In the genomic region with DNA sequence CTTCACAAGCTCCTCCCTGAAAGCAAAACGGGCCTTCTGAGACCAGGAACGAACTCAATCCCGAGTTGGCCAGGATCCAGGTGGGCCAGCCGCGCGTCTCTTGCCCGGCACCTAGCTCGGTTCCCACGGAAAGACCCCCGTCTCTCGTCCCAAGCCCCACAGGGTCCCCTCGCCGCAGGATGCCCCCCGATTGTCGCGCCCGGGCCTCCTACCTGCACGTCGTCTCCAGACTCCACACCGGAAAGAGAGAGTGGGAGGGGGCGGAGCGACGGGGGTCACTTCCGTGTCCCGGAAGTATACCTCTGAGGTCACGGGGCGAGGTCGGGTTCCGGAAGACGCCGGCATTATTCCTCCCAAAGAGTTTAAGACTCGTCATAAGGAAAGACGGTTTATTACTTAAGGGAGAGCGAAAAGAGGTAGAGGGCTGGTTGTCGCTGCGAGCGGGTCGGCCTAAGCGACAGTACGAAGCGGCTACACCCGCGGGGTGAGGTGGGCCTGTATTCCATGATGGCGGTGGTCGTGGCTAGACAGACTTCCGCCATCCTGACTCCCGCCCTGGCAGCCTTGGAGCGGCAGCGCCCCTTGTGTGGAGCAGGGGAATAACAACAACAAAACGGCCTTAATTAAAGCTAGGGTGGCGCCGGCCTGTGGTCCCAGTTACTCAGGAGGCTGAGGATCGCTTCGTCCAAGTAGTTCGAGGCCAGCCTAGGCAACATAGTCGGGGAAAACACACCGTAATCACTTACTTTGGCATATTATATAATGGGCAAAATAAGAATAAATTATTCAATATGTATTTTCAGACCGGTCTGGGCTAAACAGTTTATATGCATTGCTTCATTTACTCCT, we compare ENCODE assay signal across 8 cellular contexts. TPM values are rescaled to one million over a fixed set of nuclear protein-coding genes. Genes with fewer than 3 reads are reported as not detected.
A peak's percentile ranks its signal among the peaks of the same experiment; 100 is the strongest.
DNase-seq lines count a peak whose midpoint lies in the region; ATAC-seq and TF ChIP-seq lines count a peak whose summit lies in the region.

A gene (minus strand): TSS at position 249 of the 849 bp plus-strand sequence. CDS start 2,006 bp downstream, outside the sequence.

- peak within 1 kb of the TSS; percentile 99 for H3K4me3 Mint-ChIP-seq in progenitor cell of endocrine pancreas (ENCODE audit: low read depth)

- 3% methylated on average over 58 of the region's 58 CpGs for WGBS in heart right ventricle, 2 donors

- peak; percentile 85 for TF ChIP-seq CTCF in GM12875 (IDR thresholded peaks at IDR 0.05; ENCODE audit: borderline replicate concordance, insufficient read depth, low read depth, low read length)
- TF ChIP-seq CTCF in heart right ventricle (IDR thresholded peaks at IDR 0.05): peak; percentile 89 to 97 (median 92)
- TF ChIP-seq CTCF in progenitor cell of endocrine pancreas (IDR thresholded peaks at IDR 0.05; ENCODE audit: unreplicated experiment): peak; percentile 92

- H3K4me1 ChIP-seq in adipocyte (ENCODE audit: control insufficient read depth, insufficient read depth, low read length): peaks cover 31% of the 10 kb centered on the region
- H3K4me1 ChIP-seq in heart right ventricle: peaks cover 7 to 47% (median 18%) of the 10 kb centered on the region in 9 donors

- peak within 1 kb of the TSS; percentile 89 to 99 (median 97) for H3K27ac ChIP-seq in heart right ventricle

- no peaks in the 10 kb centered on the region for H3K27me3 Mint-ChIP-seq in progenitor cell of endocrine pancreas

- H3K4me3 ChIP-seq in GM12875 (ENCODE audit: low read depth, low read length) (peak within 1 kb of the TSS; percentile 80), adipocyte (ENCODE audit: low read length) (peak within 1 kb of the TSS; percentile 100), heart right ventricle (peak within 1 kb of the TSS; percentile 45 to 97 (median 84))

- intact Hi-C loops in heart right ventricle (cut with DNase I): loop anchor here in 6 of 10 donors (5.0 to 10.0 kb wide), 4 partner anchors 92 to 395 kb away; a partner anchor contains a TSS

- DNase-seq in NCI-H1417 treated with DMSO at 0.1 percent for 48 hours (lab: John Stamatoyannopoulos, UW) (peak; percentile 71), SW480 (ENCODE audit: low spot score) (peak; percentile 94), adipocyte (ENCODE audit: low read depth) (peak; percentile 94), heart right ventricle (peak; percentile 92 to 94), progenitor cell of endocrine pancreas (ENCODE audit: low spot score, unreplicated experiment) (peak; percentile 78), ureter (ENCODE audit: low spot score) (peak; percentile 95)

- H3K36me3 Mint-ChIP-seq in progenitor cell of endocrine pancreas (ENCODE audit: insufficient read depth): peaks cover 17% of the 10 kb centered on the region

- H3K27ac Mint-ChIP-seq in progenitor cell of endocrine pancreas: peak within 1 kb of the TSS; percentile 100

- H3K4me1 Mint-ChIP-seq in progenitor cell of endocrine pancreas (ENCODE audit: low read depth): peaks cover 13% of the 10 kb centered on the region

- H3K27me3 ChIP-seq in adipocyte (replicated peaks; ENCODE audit: control insufficient read depth, insufficient read depth, low read length): no peaks in the 10 kb centered on the region
- H3K27me3 ChIP-seq in heart right ventricle: no peaks in the 10 kb centered on the region

- no peaks in the 10 kb centered on the region for H3K9me3 ChIP-seq in adipocyte (ENCODE audit: control insufficient read depth, low read length)
- H3K9me3 ChIP-seq in heart right ventricle: peaks cover 0 to 5% (median 0%) of the 10 kb centered on the region in 11 donors

- H3K9ac ChIP-seq in adipocyte (ENCODE audit: low read length): peak within 1 kb of the TSS; percentile 100

- ATAC-seq in HG02798 (IDR thresholded peaks at IDR 0.05; ENCODE audit: poor library complexity, unreplicated experiment): peak; percentile 95
- ATAC-seq in heart right ventricle: peak; percentile 96 to 99 (median 98)

- H3K36me3 ChIP-seq in adipocyte (ENCODE audit: control insufficient read depth, insufficient read depth, low read length, severe bottlenecking) (peaks cover 34% of the 10 kb centered on the region), heart right ventricle (peaks cover 0 to 35% (median 31%) of the 10 kb centered on the region in 9 donors)

- H3K9me3 Mint-ChIP-seq in progenitor cell of endocrine pancreas (ENCODE audit: low read depth): peaks cover 4% of the 10 kb centered on the region

RNA-seq across cellular contexts. Expression of the gene that starts here (rescaled TPM):
- total RNA-seq in heart right ventricle: 1,000 to 10,000 TPM in 9 of 10 donors, 100 to 1,000 TPM in 1; 984 to 1,344 (median 1,239) TPM
- polyA plus RNA-seq in heart right ventricle: 1,000 to 10,000 TPM; 1,373 to 4,233 TPM
- total RNA-seq in progenitor cell of endocrine pancreas: 1,941 and 2,072 TPM in 2 replicates
- 2,344 TPM for total RNA-seq in ureter

Comparison
In these comparisons a context has a peak if more than half of its experiments do, and no peak if none do; other contexts are left out.
1. Peak in every context shown above with its lines: DNase-seq, ATAC-seq, H3K4me3 ChIP-seq and H3K27ac ChIP-seq.